15 cellular contexts compared by ENCODE assay signal in genomic region chr6:17574871-17575560, GRCh38. TPM values are rescaled to one million over a fixed set of nuclear protein-coding genes. Genes with fewer than 3 reads are reported as not detected.
DNase-seq lines count a peak whose midpoint lies in the region; ATAC-seq and TF ChIP-seq lines count a peak whose summit lies in the region.
"Had no signal": no experiment of that assay in that cellular context is flagged by ENCODE, and none has a peak within 500 bp of the region (broad histone marks: within the 10 kb centered on the region; RNA-seq: fewer than 3 reads in every experiment).

No MANE protein-coding gene starts in this region.

- intact Hi-C loops in activated T-helper 1 cell treated with anti-CD3 and anti-CD28 coated beads, Interleukin-12 subunit alpha, Interleukin-12 subunit beta, Interleukin-2, Interleukin-4 antibody, amounts not matched to agents 30 ng/mL and 10 ng/mL and 1 ng/mL, durations not matched to agents 14 hours and 24 hours and 36 hours (cut with micrococcal nuclease): no loop called here

- no peak for TF ChIP-seq CTCF in omental fat pad (IDR thresholded peaks at IDR 0.05)

- no peak overlapping the region for H3K4me3 Mint-ChIP-seq in activated T-helper 1 cell treated with anti-CD3 and anti-CD28 coated beads, Interleukin-12 subunit alpha, Interleukin-12 subunit beta, Interleukin-2, Interleukin-4 antibody, amounts not matched to agents 30 ng/mL and 10 ng/mL and 1 ng/mL, durations not matched to agents 14 hours and 24 hours and 36 hours
- H3K4me3 Mint-ChIP-seq: activated B cell treated with CpG ODN at 0.5 μM for 24 hours had no signal

- H3K36me3 Mint-ChIP-seq in activated T-helper 1 cell treated with anti-CD3 and anti-CD28 coated beads, Interleukin-12 subunit alpha, Interleukin-12 subunit beta, Interleukin-2, Interleukin-4 antibody, amounts not matched to agents 30 ng/mL and 10 ng/mL and 1 ng/mL, durations not matched to agents 14 hours and 24 hours and 36 hours (ENCODE audit: low read depth): no peaks in the 10 kb centered on the region
- H3K36me3 Mint-ChIP-seq: CD4-positive, CD25-positive, alpha-beta regulatory T cell had no signal

- H3K4me3 ChIP-seq in MG63: no peak overlapping the region
- H3K4me3 ChIP-seq: gastroesophageal sphincter had no signal

- H3K36me3 ChIP-seq in MG63: no peaks in the 10 kb centered on the region
- H3K36me3 ChIP-seq: gastroesophageal sphincter had no signal

- no peaks in the 10 kb centered on the region for H3K27me3 ChIP-seq in MG63
- H3K27me3 ChIP-seq: gastroesophageal sphincter had no signal

- H3K4me1 Mint-ChIP-seq in activated T-helper 1 cell treated with anti-CD3 and anti-CD28 coated beads, Interleukin-12 subunit alpha, Interleukin-12 subunit beta, Interleukin-2, Interleukin-4 antibody, amounts not matched to agents 30 ng/mL and 10 ng/mL and 1 ng/mL, durations not matched to agents 14 hours and 24 hours and 36 hours (ENCODE audit: low read depth): no peaks in the 10 kb centered on the region
- H3K4me1 Mint-ChIP-seq: activated B cell treated with CpG ODN at 0.5 μM for 24 hours; CD4-positive, CD25-positive, alpha-beta regulatory T cell had no signal

- no peak overlapping the region for H3K27ac ChIP-seq in epithelial cell of prostate
- H3K27ac ChIP-seq: gastroesophageal sphincter had no signal

- peak; percentile 73 for ATAC-seq in omental fat pad (ENCODE audit: low FRiP score)
- ATAC-seq: activated naive CD4-positive, alpha-beta T cell treated with anti-CD3 and anti-CD28 coated beads, Interleukin-2, amount 50 U/mL, for 72 hours; gastroesophageal sphincter had no signal

- H3K9me3 Mint-ChIP-seq in activated T-helper 1 cell treated with anti-CD3 and anti-CD28 coated beads, Interleukin-12 subunit alpha, Interleukin-12 subunit beta, Interleukin-2, Interleukin-4 antibody, amounts not matched to agents 30 ng/mL and 10 ng/mL and 1 ng/mL, durations not matched to agents 14 hours and 24 hours and 36 hours: peaks cover 13% of the 10 kb centered on the region

- no peak overlapping the region for H3K27ac Mint-ChIP-seq in activated T-helper 1 cell treated with anti-CD3 and anti-CD28 coated beads, Interleukin-12 subunit alpha, Interleukin-12 subunit beta, Interleukin-2, Interleukin-4 antibody, amounts not matched to agents 30 ng/mL and 10 ng/mL and 1 ng/mL, durations not matched to agents 14 hours and 24 hours and 36 hours
- H3K27ac Mint-ChIP-seq: activated B cell treated with CpG ODN at 0.5 μM for 24 hours; activated naive CD4-positive, alpha-beta T cell treated with anti-CD3 and anti-CD28 coated beads, Interleukin-2, amount 50 U/mL, for 72 hours; CD4-positive, CD25-positive, alpha-beta regulatory T cell; progenitor cell of endocrine pancreas had no signal

- DNase-seq in AG20443 (ENCODE audit: low spot score) (peak; percentile 82), MG63 (peak; percentile 73), epithelial cell of prostate (ENCODE audit: low read depth, low spot score) (peak; percentile 67), omental fat pad (ENCODE audit: low spot score) (no peak), NCI-H1417 (lab: John Stamatoyannopoulos, UW) (no peak), NCI-H2029 treated with DMSO at 0.1 percent for 48 hours (lab: John Stamatoyannopoulos, UW) (no peak), NAMALWA (ENCODE audit: low spot score) (no peak)
- no peak for DNase-seq in activated T-helper 1 cell treated with anti-CD3 and anti-CD28 coated beads, Interleukin-12 subunit alpha, Interleukin-12 subunit beta, Interleukin-2, Interleukin-4 antibody, amounts not matched to agents 30 ng/mL and 10 ng/mL and 1 ng/mL, durations not matched to agents 14 hours and 24 hours and 36 hours (ENCODE audit: low spot score)
- DNase-seq: activated B cell treated with CpG ODN at 0.5 μM for 24 hours; activated CD8-positive, alpha-beta memory T cell treated with anti-CD3 and anti-CD28 coated beads, Interleukin-2, amount 50 U/mL, for 48 hours; CD4-positive, CD25-positive, alpha-beta regulatory T cell; NCI-H1105 treated with DMSO at 0.1 percent for 48 hours had no signal

- peaks cover 17% of the 10 kb centered on the region for H3K27me3 Mint-ChIP-seq in activated T-helper 1 cell treated with anti-CD3 and anti-CD28 coated beads, Interleukin-12 subunit alpha, Interleukin-12 subunit beta, Interleukin-2, Interleukin-4 antibody, amounts not matched to agents 30 ng/mL and 10 ng/mL and 1 ng/mL, durations not matched to agents 14 hours and 24 hours and 36 hours (ENCODE audit: insufficient read depth)
- H3K27me3 Mint-ChIP-seq: progenitor cell of endocrine pancreas had no signal

- H3K9me3 ChIP-seq in MG63: peaks cover 6% of the 10 kb centered on the region; the same call in 1 of the 2 replicates

RNA-seq across cellular contexts. Expression of gene FAM8A1, which starts 25.1 kb away (rescaled TPM):
- 4.8 and 12.9 TPM in 2 replicates for total RNA-seq in MG63 (2014; rRNA removed; shearing (Covaris generic); ENCODE audit: low replicate concordance)
- total RNA-seq in omental fat pad: 10 to 100 TPM; 13.8 to 40.0 (median 27.6) TPM
- total RNA-seq in activated T-helper 1 cell treated with anti-CD3 and anti-CD28 coated beads, Interleukin-12 subunit alpha, Interleukin-12 subunit beta, Interleukin-2, Interleukin-4 antibody, amounts not matched to agents 30 ng/mL and 10 ng/mL and 1 ng/mL, durations not matched to agents 14 hours and 24 hours and 36 hours: 4.5 and 4.6 TPM in 2 replicates

Comparison
In these comparisons a context has a peak if more than half of its experiments do, and no peak if none do; other contexts are left out.
1. DNase-seq: peak in AG20443 (single experiment), MG63 (single experiment) and epithelial cell of prostate (single experiment); none in omental fat pad (single experiment), activated T-helper 1 cell treated with anti-CD3 and anti-CD28 coated beads, Interleukin-12 subunit alpha, Interleukin-12 subunit beta, Interleukin-2, Interleukin-4 antibody, amounts not matched to agents 30 ng/mL and 10 ng/mL and 1 ng/mL, durations not matched to agents 14 hours and 24 hours and 36 hours (single experiment), NCI-H1417 (0 of 3), NCI-H2029 treated with DMSO at 0.1 percent for 48 hours (single experiment) and NAMALWA (single experiment).